ENCODE assay signal across 14 cellular contexts in genomic region chr11:71336176-71336995, GRCh38.
DNase-seq lines count a peak whose midpoint lies in the region; TF ChIP-seq lines count a peak whose summit lies in the region.
"Had no signal": no experiment of that assay in that cellular context is flagged by ENCODE, and none has a peak within 500 bp of the region (broad histone marks: within the 10 kb centered on the region; RNA-seq: fewer than 3 reads in every experiment).

No MANE protein-coding gene starts in this region.

- TF ChIP-seq CTCF in coronary artery (IDR thresholded peaks at IDR 0.05): no peak
- TF ChIP-seq CTCF in osteocyte (IDR thresholded peaks at IDR 0.05): no peak
- no peak for TF ChIP-seq CTCF in esophagus squamous epithelium (IDR thresholded peaks at IDR 0.05)

- peaks cover 0 to 15% (median 0%) of the 10 kb centered on the region in 4 donors for H3K27me3 ChIP-seq in esophagus squamous epithelium

- peaks cover 6 to 17% (median 8%) of the 10 kb centered on the region in 3 donors for H3K4me1 ChIP-seq in esophagus squamous epithelium
- H3K4me1 ChIP-seq: BE2C had no signal

- no peaks in the 10 kb centered on the region for H3K4me1 Mint-ChIP-seq in osteocyte (ENCODE audit: unreplicated experiment)
- H3K4me1 Mint-ChIP-seq: CD4-positive, alpha-beta memory T cell had no signal

- no peak overlapping the region for H3K4me3 Mint-ChIP-seq in osteocyte (ENCODE audit: unreplicated experiment)
- H3K4me3 Mint-ChIP-seq: CD4-positive, alpha-beta memory T cell had no signal

- H3K27ac ChIP-seq in coronary artery (no peak overlapping the region), esophagus squamous epithelium (no peak overlapping the region)

- H3K4me3 ChIP-seq in coronary artery: no peak overlapping the region
- H3K4me3 ChIP-seq in esophagus squamous epithelium: no peak overlapping the region

- TF ChIP-seq POLR2A in esophagus squamous epithelium (IDR thresholded peaks at IDR 0.05): no peak

- H3K27ac Mint-ChIP-seq in osteocyte (ENCODE audit: unreplicated experiment): no peak overlapping the region
- H3K27ac Mint-ChIP-seq: CD4-positive, alpha-beta memory T cell had no signal

- H3K36me3 Mint-ChIP-seq in osteocyte (ENCODE audit: unreplicated experiment): no peaks in the 10 kb centered on the region
- H3K36me3 Mint-ChIP-seq: CD4-positive, alpha-beta memory T cell had no signal

- H3K36me3 ChIP-seq in esophagus squamous epithelium: no peaks in the 10 kb centered on the region
- H3K36me3 ChIP-seq: BE2C had no signal

- intact Hi-C loops in esophagus squamous epithelium (cut with DNase I): no loop called here

- peaks cover 40% of the 10 kb centered on the region for H3K27me3 Mint-ChIP-seq in osteocyte (ENCODE audit: unreplicated experiment)

- DNase-seq in EH (ENCODE audit: low read depth) (peak; percentile 6), NCI-H82 (lab: John Stamatoyannopoulos, UW) (peak; percentile 75), coronary artery (ENCODE audit: low spot score) (peak; percentile 57), osteocyte (ENCODE audit: extremely low spot score, unreplicated experiment) (peak; percentile 64), esophagus squamous epithelium (lab: John Stamatoyannopoulos, UW) (no peak), RPMI8226 (no peak)
- DNase-seq in activated CD4-positive, alpha-beta T cell treated with anti-CD3 and anti-CD28 coated beads, Interleukin-2, amount 50 U/mL, for 1 hour: no peak
- no peak for DNase-seq in activated CD8-positive, alpha-beta memory T cell treated with anti-CD3 and anti-CD28 coated beads for 24 hours
- DNase-seq: ACHN; BE2C; CD4-positive, alpha-beta memory T cell; MV-4-11; NCI-H1436; NCI-H2029 treated with DMSO at 0.1 percent for 48 hours had no signal

- peaks cover 0 to 12% (median 0%) of the 10 kb centered on the region in 3 donors for H3K9me3 ChIP-seq in esophagus squamous epithelium
- H3K9me3 ChIP-seq: BE2C had no signal

- H3K9me3 Mint-ChIP-seq in osteocyte (ENCODE audit: unreplicated experiment): peaks cover 5% of the 10 kb centered on the region

- 73 to 91% methylated on average over 6 to 9 of the region's 9 CpGs for WGBS in esophagus squamous epithelium, 2 donors

Comparison
In these comparisons a context has a peak if more than half of its experiments do, and no peak if none do; other contexts are left out.
1. DNase-seq: peak in EH (single experiment), NCI-H82 (single experiment), coronary artery (single experiment) and osteocyte (single experiment); none in activated CD4-positive, alpha-beta T cell treated with anti-CD3 and anti-CD28 coated beads, Interleukin-2, amount 50 U/mL, for 1 hour (single experiment), activated CD8-positive, alpha-beta memory T cell treated with anti-CD3 and anti-CD28 coated beads for 24 hours (single experiment), esophagus squamous epithelium (single experiment) and RPMI8226 (single experiment).